1 cellular context compared by ENCODE assay signal in genomic region chr13:41148421-41149283, GRCh38.
TF ChIP-seq lines count a peak whose summit lies in the region.

No MANE protein-coding gene starts in this region.

TF ChIP-seq in HEK293, 187 proteins besides CTCF, POLR2A, EP300 and RAD21 (continued from another document and continues in another):
- TF ChIP-seq INSM2 (tag by site-specific recombination; IDR thresholded peaks at IDR 0.05) (peak; percentile 56; the same call in 1 of the 2 replicates), ZBTB17 (tag by site-specific recombination; IDR thresholded peaks at IDR 0.05) (no peak), SETDB1 (IDR thresholded peaks at IDR 0.05; ENCODE audit: insufficient read length, low read length) (peak; percentile 100), ZEB2 (tag by site-specific recombination; IDR thresholded peaks at IDR 0.05) (no peak), ZNF302 (tag by site-specific recombination; IDR thresholded peaks at IDR 0.05; ENCODE audit: low read depth) (no peak), GLIS1 (tag by site-specific recombination; IDR thresholded peaks at IDR 0.05) (no peak), GLIS2 (tag by site-specific recombination; IDR thresholded peaks at IDR 0.05) (no peak), ZNF707 (tag by site-specific recombination; IDR thresholded peaks at IDR 0.05) (no peak), ZNF610 (tag by site-specific recombination; IDR thresholded peaks at IDR 0.05; ENCODE audit: borderline replicate concordance) (peak; percentile 90), ZNF2 (tag by site-specific recombination; IDR thresholded peaks at IDR 0.05) (peak; percentile 45; the same call in 1 of the 2 replicates), ZNF580 (tag by site-specific recombination; IDR thresholded peaks at IDR 0.05) (no peak), HIC1 (tag by site-specific recombination; IDR thresholded peaks at IDR 0.05) (no peak), ZFHX2 (tag by site-specific recombination; conservative IDR thresholded peaks at IDR 0.05) (no peak), ZNF48 (tag by site-specific recombination; IDR thresholded peaks at IDR 0.05) (no peak), ZSCAN23 (tag by site-specific recombination; IDR thresholded peaks at IDR 0.05) (no peak), MZF1 (tag by site-specific recombination; IDR thresholded peaks at IDR 0.05; ENCODE audit: borderline replicate concordance) (no peak), ZNF391 (tag by site-specific recombination; IDR thresholded peaks at IDR 0.05; ENCODE audit: borderline replicate concordance, low read depth) (peak; percentile 91), GLI2 (tag by site-specific recombination; IDR thresholded peaks at IDR 0.05; ENCODE audit: borderline replicate concordance, low read depth) (no peak), MEIS1 (CRISPR knock-in tag; IDR thresholded peaks at IDR 0.05; ENCODE audit: borderline replicate concordance) (no peak), SALL2 (tag by site-specific recombination; IDR thresholded peaks at IDR 0.05; ENCODE audit: borderline replicate concordance) (no peak), ZNF24 (tag by site-specific recombination; IDR thresholded peaks at IDR 0.05) (0 out of 2 replicates have a peak, but pooled peaks have one; percentile 46), ZNF654 (tag by site-specific recombination; IDR thresholded peaks at IDR 0.05; ENCODE audit: low read depth) (no peak), ATF2 (tag by site-specific recombination; IDR thresholded peaks at IDR 0.05; ENCODE audit: low read depth) (no peak), ZNF530 (tag by site-specific recombination; IDR thresholded peaks at IDR 0.05; ENCODE audit: low read depth) (no peak), ZSCAN5A (tag by site-specific recombination; IDR thresholded peaks at IDR 0.05) (0 out of 2 replicates have a peak, but pooled peaks have one; percentile 76), PATZ1 (tag by site-specific recombination; IDR thresholded peaks at IDR 0.05) (no peak), ZNF214 (tag by site-specific recombination; IDR thresholded peaks at IDR 0.05; ENCODE audit: borderline replicate concordance) (peak; percentile 37; the same call in 1 of the 2 replicates), SP2 (tag by site-specific recombination; IDR thresholded peaks at IDR 0.05) (no peak), WT1 (tag by site-specific recombination; IDR thresholded peaks at IDR 0.05) (no peak), SCRT1 (tag by site-specific recombination; IDR thresholded peaks at IDR 0.05; ENCODE audit: borderline replicate concordance) (no peak), ZNF629 (tag by site-specific recombination; IDR thresholded peaks at IDR 0.05) (0 out of 2 replicates have a peak, but pooled peaks have one; percentile 18), ZNF23 (tag by site-specific recombination; IDR thresholded peaks at IDR 0.05; ENCODE audit: borderline replicate concordance) (no peak), ZNF350 (tag by site-specific recombination; IDR thresholded peaks at IDR 0.05) (peak; percentile 81), FEZF1 (tag by site-specific recombination; IDR thresholded peaks at IDR 0.05) (no peak), ZNF18 (tag by site-specific recombination; IDR thresholded peaks at IDR 0.05) (no peak), HOXC10 (CRISPR knock-in tag; IDR thresholded peaks at IDR 0.05) (no peak), ZNF677 (tag by site-specific recombination; IDR thresholded peaks at IDR 0.05) (peak; percentile 74; the same call in 1 of the 2 replicates), TRIM28 (IDR thresholded peaks at IDR 0.05; ENCODE audit: borderline replicate concordance, low read length) (no peak), ZNF791 (tag by site-specific recombination; IDR thresholded peaks at IDR 0.05) (0 out of 2 replicates have a peak, but pooled peaks have one; percentile 52), ZNF549 (tag by site-specific recombination; IDR thresholded peaks at IDR 0.05) (peak; percentile 77), ZSCAN18 (tag by site-specific recombination; IDR thresholded peaks at IDR 0.05) (no peak), ZSCAN16 (tag by site-specific recombination; IDR thresholded peaks at IDR 0.05) (no peak), ZNF777 (tag by site-specific recombination; IDR thresholded peaks at IDR 0.05; ENCODE audit: borderline replicate concordance) (no peak), ZNF175 (tag by site-specific recombination; IDR thresholded peaks at IDR 0.05) (no peak), IKZF3 (tag by site-specific recombination; IDR thresholded peaks at IDR 0.05) (no peak), ZBTB44 (tag by site-specific recombination; IDR thresholded peaks at IDR 0.05) (no peak), ZBTB6 (tag by site-specific recombination; IDR thresholded peaks at IDR 0.05) (no peak)
